In the genomic region with DNA sequence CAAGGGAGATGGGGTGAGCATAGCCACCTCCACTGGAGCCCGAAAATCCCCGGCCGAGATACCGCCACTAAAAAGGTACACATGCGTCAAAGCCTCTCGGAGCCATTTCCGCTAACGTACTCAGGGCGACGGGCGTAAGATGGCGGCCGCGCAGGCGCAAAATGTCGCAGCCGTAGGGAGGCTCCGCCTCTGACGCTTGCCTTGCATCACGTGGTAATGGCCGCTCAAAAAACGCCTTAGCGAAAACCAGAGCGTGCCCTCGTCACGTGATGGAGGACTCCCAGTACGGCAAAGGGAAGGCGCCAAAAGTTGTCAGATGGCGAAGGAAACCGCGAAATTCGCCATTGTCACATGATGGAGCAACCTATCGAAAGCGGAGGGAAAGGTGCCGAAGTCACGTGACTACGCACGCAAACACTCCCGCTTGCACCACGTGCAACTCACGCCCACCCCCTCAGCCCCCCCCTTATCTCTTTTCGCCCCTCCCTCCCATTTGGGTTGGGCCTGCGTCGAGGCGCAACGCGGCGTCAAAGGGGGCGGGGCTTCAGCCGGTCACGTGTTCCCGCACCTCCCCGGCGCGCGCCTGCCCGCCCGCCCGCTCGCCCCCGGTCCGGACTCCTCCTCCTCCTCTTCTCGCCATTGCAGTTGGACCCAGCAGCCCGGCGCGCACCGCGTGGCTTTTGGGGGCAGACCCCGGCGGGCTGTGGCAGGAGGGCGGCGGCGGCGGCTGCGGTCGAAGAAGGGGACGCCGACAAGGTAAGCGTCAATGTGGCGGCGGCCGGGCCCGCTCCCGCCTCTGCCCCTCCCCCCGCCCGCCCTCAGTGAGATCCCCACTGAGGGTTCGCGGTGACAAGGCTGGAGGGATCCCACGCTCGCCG, we compare ENCODE assay signal across 8 cellular contexts. TPM values are rescaled to one million over a fixed set of nuclear protein-coding genes. Genes with fewer than 3 reads are reported as not detected.
DNase-seq lines count a peak whose midpoint lies in the region; ATAC-seq and TF ChIP-seq lines count a peak whose summit lies in the region.

ILF3 (plus strand) TSS at position 615 of the 878 bp plus-strand sequence. CDS start 16,260 bp downstream, outside the sequence.

- peak within 1 kb of the TSS; percentile 99 for H3K9ac ChIP-seq in Karpas-422 (ENCODE audit: low read length)

- peaks cover 37% of the 10 kb centered on the region for H4K20me1 ChIP-seq in Karpas-422 (ENCODE audit: insufficient read depth, low read depth, low read length)

- H3K9me3 ChIP-seq in Karpas-422 (ENCODE audit: low read length) (no peaks in the 10 kb centered on the region), esophagus muscularis mucosa (no peaks in the 10 kb centered on the region), muscle layer of duodenum (ENCODE audit: control insufficient read depth in 1 of 2, low read length in 2 of 2) (no peaks in the 10 kb centered on the region)

- TF ChIP-seq POLR2A in esophagus muscularis mucosa (IDR thresholded peaks at IDR 0.05; ENCODE audit: low read depth): peak; percentile 94

- peak in 1 of 3 experiments; percentile 17 for TF ChIP-seq CTCF in esophagus muscularis mucosa (IDR thresholded peaks at IDR 0.05)

- no peak for TF ChIP-seq EP300 in esophagus muscularis mucosa (IDR thresholded peaks at IDR 0.05)

- H3K36me3 ChIP-seq in Karpas-422 (ENCODE audit: insufficient read depth, low read length) (peaks cover 25% of the 10 kb centered on the region), esophagus muscularis mucosa (peaks cover 0 to 14% (median 0%) of the 10 kb centered on the region in 4 donors), muscle layer of duodenum (ENCODE audit: control insufficient read depth in 1 of 2, insufficient read depth in 2 of 2, low read length in 2 of 2) (peaks cover 0 to 4% of the 10 kb centered on the region in 2 donors)

- H3K27me3 ChIP-seq in Karpas-422 (ENCODE audit: low read length) (no peaks in the 10 kb centered on the region), esophagus muscularis mucosa (no peaks in the 10 kb centered on the region), muscle layer of duodenum (ENCODE audit: low read depth, low read length) (no peaks in the 10 kb centered on the region)

- DNase-seq in DMS79 treated with DMSO at 0.1 percent for 48 hours (lab: John Stamatoyannopoulos, UW) (peak; percentile 100), Karpas-422 (peak; percentile 100), RKO (ENCODE audit: low spot score) (peak; percentile 99), activated T-helper 1 cell treated with Interleukin-2 at 50 U/mL for 16 hours (ENCODE audit: low read depth) (peak; percentile 99), esophagus muscularis mucosa (ENCODE audit: extremely low spot score) (peak; percentile 100)
- peak; percentile 100 for DNase-seq in stimulated activated CD8-positive, alpha-beta memory T cell treated with anti-CD3 and anti-CD28 coated beads, Interleukin-7, amount 100 ng/mL, for 4 hours (ENCODE audit: low read depth in 2 of 2)

- ATAC-seq in GM21825 (IDR thresholded peaks at IDR 0.05; ENCODE audit: unreplicated experiment): peak; percentile 63

- peaks cover 54% of the 10 kb centered on the region for H3K79me2 ChIP-seq in Karpas-422 (ENCODE audit: low read length)

- intact Hi-C loops in esophagus muscularis mucosa (cut with DNase I): no loop called here

- H3K9me2 ChIP-seq in Karpas-422 (replicated peaks; ENCODE audit: insufficient read depth, low read length): no peaks in the 10 kb centered on the region

- H3K4me2 ChIP-seq in Karpas-422 (ENCODE audit: low read depth, low read length, poor library complexity, severe bottlenecking): peak within 1 kb of the TSS; percentile 89

- 0% methylated on average over 23 of the region's 91 CpGs for WGBS in esophagus muscularis mucosa

- H3K4me1 ChIP-seq in Karpas-422 (ENCODE audit: low read length): peaks cover 44% of the 10 kb centered on the region
- H3K4me1 ChIP-seq in esophagus muscularis mucosa: peaks cover 27 to 57% (median 57%) of the 10 kb centered on the region in 4 donors
- peaks cover 9 to 29% of the 10 kb centered on the region in 2 donors for H3K4me1 ChIP-seq in muscle layer of duodenum (ENCODE audit: control insufficient read depth in 1 of 2, insufficient read depth in 2 of 2, low read length in 2 of 2)

- peak within 1 kb of the TSS; percentile 99 for H3K4me3 ChIP-seq in Karpas-422 (ENCODE audit: low read length)
- H3K4me3 ChIP-seq in esophagus muscularis mucosa: peak within 1 kb of the TSS; percentile 83 to 100 (median 96)
- peak within 1 kb of the TSS; percentile 83 to 84 for H3K4me3 ChIP-seq in muscle layer of duodenum (ENCODE audit: low read depth in 1 of 2, low read length in 2 of 2)

- H2AFZ ChIP-seq in Karpas-422 (ENCODE audit: low read length): peak within 1 kb of the TSS; percentile 38; the same call in 1 of the 2 replicates

- peak within 1 kb of the TSS; percentile 88 for H3K27ac ChIP-seq in Karpas-422 (ENCODE audit: low read length)
- H3K27ac ChIP-seq in esophagus muscularis mucosa (replicated peaks in 1 of 4): peak within 1 kb of the TSS; percentile 94 to 99 (median 96)
- H3K27ac ChIP-seq in muscle layer of duodenum (ENCODE audit: low read length): peak within 1 kb of the TSS; percentile 99

RNA-seq across cellular contexts. Expression of gene ILF3, which starts in this region (rescaled TPM):
- total RNA-seq in Karpas-422 (2014; rRNA removed; shearing (Covaris generic); ENCODE audit: low replicate concordance): 113 and 194 TPM in 2 replicates
- 100 to 1,000 TPM in 3 of 4 donors, 10 to 100 TPM in 1; 79.2 to 127 (median 102) TPM for total RNA-seq in esophagus muscularis mucosa

Comparison
In these comparisons a context has a peak if more than half of its experiments do, and no peak if none do; other contexts are left out.
1. Peak in every context shown above with its lines: DNase-seq, ATAC-seq, H3K4me3 ChIP-seq and H3K27ac ChIP-seq.